Comparison of ENCODE assay signal across 6 cellular contexts in genomic region chr16:30369091-30369937, GRCh38. TPM values are rescaled to one million over a fixed set of nuclear protein-coding genes. Genes with fewer than 3 reads are reported as not detected.
A peak's percentile ranks its signal among the peaks of the same experiment; 100 is the strongest.
DNase-seq lines count a peak whose midpoint lies in the region; TF ChIP-seq lines count a peak whose summit lies in the region.

No MANE protein-coding gene starts in this region.

- TF ChIP-seq CTCF in fibroblast of pulmonary artery (IDR thresholded peaks at IDR 0.05; ENCODE audit: low read length, missing control alignments), result no peak
- TF ChIP-seq CTCF in stomach (IDR thresholded peaks at IDR 0.05), result no peak

- H3K27ac ChIP-seq in stomach, result peak overlapping the region; percentile 66 to 97 (median 84)

- WGBS in stomach, 5 donors, result 0 to 1% (median 1%) methylated on average over 14 to 45 of the region's 45 CpGs

- H3K27me3 ChIP-seq in stomach, result no peaks in the 10 kb centered on the region

- peaks cover 33 to 62% (median 44%) of the 10 kb centered on the region in 4 donors for H3K4me1 ChIP-seq in stomach

- peak; percentile 35 for DNase-seq in activated naive CD4-positive, alpha-beta T cell treated with Interleukin-2 at 50 U/mL for 16 hours
- DNase-seq in activated naive CD4-positive, alpha-beta T cell (lab: John Stamatoyannopoulos, UW), result no peak
- DNase-seq in fibroblast of pulmonary artery (ENCODE audit: low read depth) (no peak), stomach (no peak), amygdala (lab: John Stamatoyannopoulos, UW) (no peak), HEK293T (ENCODE audit: extremely low spot score) (no peak)

- CTCF ChIA-PET in HEK293T (lab: Yijun Ruan, JAX), result interaction anchor here (0.6 to 1.3 kb wide), 3 partner anchors 10 to 301 kb away, joined by 3 to 6 read pairs (median 5); no protein-coding TSS in a partner anchor

- POLR2A ChIA-PET in HEK293T (lab: Yijun Ruan, JAX), result interaction anchor here (0.6 to 6.0 kb wide), 11 partner anchors 9 to 295 kb away, joined by 3 to 95 read pairs (median 4); partner anchors contain the start of genes CD2BP2, TBX6, ZNF48 and ZNF689

- no peak for TF ChIP-seq EP300 in stomach (IDR thresholded peaks at IDR 0.05)

- TF ChIP-seq POLR2A in stomach (IDR thresholded peaks at IDR 0.05), result no peak

- H3K4me3 ChIP-seq in fibroblast of pulmonary artery (replicated peaks; ENCODE audit: low read depth, low read length) (peak overlapping the region; percentile 82), stomach (peak overlapping the region; percentile 86 to 98 (median 94))

- intact Hi-C loops in stomach (cut with DNase I; ENCODE audit: low total_unique reads), result loop anchor here (10.0 kb wide), 1 partner anchor 45 kb away; no protein-coding TSS in a partner anchor

- peaks cover 12 to 26% (median 24%) of the 10 kb centered on the region in 4 donors for H3K36me3 ChIP-seq in stomach

- no peaks in the 10 kb centered on the region for H3K9me3 ChIP-seq in stomach

TF ChIP-seq in HEK293T, 16 proteins besides CTCF, POLR2A, EP300 and RAD21:
- TF ChIP-seq FOXM1 (IDR thresholded peaks at IDR 0.05; ENCODE audit: borderline replicate concordance) (no peak), TARDBP (IDR thresholded peaks at IDR 0.05) (no peak), ZNF384 (IDR thresholded peaks at IDR 0.05) (no peak), FOXK2 (IDR thresholded peaks at IDR 0.05) (no peak)

RNA-seq across cellular contexts. Expression of gene TBC1D10B, which starts 1.0 kb away (rescaled TPM):
- 10 to 100 TPM; 25.1 to 89.2 (median 33.2) TPM for total RNA-seq in stomach
- polyA plus RNA-seq in stomach, result 10 to 100 TPM; 20.5 to 25.0 (median 22.0) TPM

RNA-seq across cellular contexts. Expression of gene MYL11, which starts 5.3 kb away (rescaled TPM):
- not detected for total RNA-seq in stomach
- polyA plus RNA-seq in stomach, result 1 to 10 TPM in 2 of 3 donors, not detected in 1; 1.6 to 4.7 TPM

RNA-seq across cellular contexts. Expression of gene SEPTIN1, which starts 13.0 kb away (rescaled TPM):
- total RNA-seq in stomach, result 1 to 10 TPM in 3 of 5 donors, under 1 TPM in 1, not detected in 1; 0.72 to 6.2 (median 3.9) TPM
- 10 to 100 TPM in 1 of 3 donors, 1 to 10 TPM in 2; 5.2 to 10.5 (median 7.0) TPM for polyA plus RNA-seq in stomach

RNA-seq across cellular contexts. Expression of gene CD2BP2, which starts 14.2 kb away (rescaled TPM):
- total RNA-seq in stomach, result 10 to 100 TPM in 4 of 5 donors, 1 to 10 TPM in 1; 8.8 to 30.8 (median 18.3) TPM
- 10 to 100 TPM; 37.1 to 45.2 (median 41.4) TPM for polyA plus RNA-seq in stomach

RNA-seq across cellular contexts. Expression of gene ZNF48, which starts 25.9 kb away (rescaled TPM):
- 10 to 100 TPM in 1 of 5 donors, 1 to 10 TPM in 4; 4.0 to 33.6 (median 5.4) TPM for total RNA-seq in stomach
- 1 to 10 TPM; 3.9 to 5.5 (median 4.6) TPM for polyA plus RNA-seq in stomach
